ENCODE assay signal across 7 cellular contexts in the genomic region with DNA sequence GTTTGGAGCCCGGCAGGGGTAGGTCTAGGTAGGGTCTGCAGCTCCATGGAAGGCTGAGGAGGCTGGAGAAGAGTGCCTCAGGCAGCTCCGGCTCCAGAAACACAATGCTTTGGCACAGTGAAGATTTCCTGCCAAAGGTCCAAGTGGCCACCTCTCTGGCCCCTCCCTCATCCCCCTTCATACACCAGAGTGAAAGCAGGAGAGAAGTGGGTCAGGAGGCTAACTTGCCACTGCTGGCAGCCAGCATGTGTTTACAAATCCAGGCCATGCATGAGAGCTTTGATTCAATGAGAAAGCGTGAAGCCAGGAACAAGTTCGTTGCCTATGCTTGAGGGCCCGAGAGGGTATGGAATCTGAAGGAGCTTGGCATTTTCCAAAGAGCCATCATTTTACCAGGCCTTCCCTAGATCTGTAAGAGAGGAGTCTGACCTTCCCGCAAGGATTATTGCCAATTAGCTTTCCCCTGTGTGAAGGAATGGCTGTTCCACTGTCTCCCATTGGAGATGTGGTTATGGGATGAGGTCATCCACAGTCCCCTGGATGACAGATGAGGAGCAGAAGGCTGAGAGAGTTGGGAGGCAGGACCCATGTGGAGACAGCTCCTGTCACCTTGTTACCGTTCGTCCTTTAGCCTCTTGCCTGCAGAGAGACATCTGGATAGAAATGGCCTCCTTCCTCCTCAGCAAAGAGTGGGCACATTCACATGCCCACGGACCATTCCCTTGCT.
DNase-seq lines count a peak whose midpoint lies in the region; ATAC-seq and TF ChIP-seq lines count a peak whose summit lies in the region.
"Not testable (repeated sequence)": the region's sequence is repeated elsewhere in the genome, so short reads cannot be mapped to it uniquely, and the experiment has no call there.

No MANE protein-coding gene starts in this region.

- H3K36me3 ChIP-seq in right lobe of liver, upper lobe of right lung: not testable (repeated sequence)

- WGBS in right lobe of liver (ENCODE audit: insufficient coverage, low coverage, low lambda C conversion rate, missing lambda C conversion rate) = no CpG with 5 or more reads among the region's 9 CpGs

- TF ChIP-seq CTCF in right lobe of liver (IDR thresholded peaks at IDR 0.05); upper lobe of right lung (IDR thresholded peaks at IDR 0.05): not testable (repeated sequence)

- not testable (repeated sequence) for TF ChIP-seq POLR2A in right lobe of liver (IDR thresholded peaks at IDR 0.05)

- H3K4me3 ChIP-seq in right lobe of liver, upper lobe of right lung: not testable (repeated sequence)

- not testable (repeated sequence) for H3K27me3 ChIP-seq in right lobe of liver, upper lobe of right lung

- H3K4me1 ChIP-seq in right lobe of liver, upper lobe of right lung: not testable (repeated sequence)

- intact Hi-C loops in Right ventricle myocardium superior (cut with DNase I); left cardiac atrium (cut with DNase I); right lobe of liver (cut with DNase I); sciatic nerve (cut with DNase I); upper lobe of right lung (cut with DNase I): not testable (repeated sequence)

- H3K27ac ChIP-seq in right lobe of liver, upper lobe of right lung: not testable (repeated sequence)

- ATAC-seq in SK-N-SH treated with all-trans-retinoic acid at 6 μM for 48 hours = peak; percentile 18
- peak; percentile 44 for ATAC-seq in Right ventricle myocardium superior (ENCODE audit: poor library complexity)
- peak; percentile 33 to 55 for ATAC-seq in left cardiac atrium
- ATAC-seq in left lobe of liver = peak; percentile 83
- ATAC-seq in right lobe of liver = peak; percentile 67 to 84 (median 76)
- peak; percentile 63 for ATAC-seq in sciatic nerve
- ATAC-seq in upper lobe of right lung = peak; percentile 50

- DNase-seq in Right ventricle myocardium superior; left cardiac atrium; left lobe of liver (ENCODE audit: low spot score); right lobe of liver; sciatic nerve (ENCODE audit: low spot score); upper lobe of right lung: not testable (repeated sequence)

- not testable (repeated sequence) for H3K9me3 ChIP-seq in right lobe of liver, upper lobe of right lung

Comparison
In these comparisons a context has a peak if more than half of its experiments do, and no peak if none do; other contexts are left out.
1. ATAC-seq: peak in every context shown above with its lines; median percentile 83 in left lobe of liver; 76 in right lobe of liver; 63 in sciatic nerve; 50 in upper lobe of right lung; 44 in Right ventricle myocardium superior; 44 in left cardiac atrium; 18 in SK-N-SH treated with all-trans-retinoic acid at 6 μM for 48 hours.